ENCODE assay signal across 8 cellular contexts in genomic region chr7:83162402-83163256, GRCh38. TPM values are rescaled to one million over a fixed set of nuclear protein-coding genes. Genes with fewer than 3 reads are reported as not detected.
DNase-seq lines count a peak whose midpoint lies in the region; ATAC-seq and TF ChIP-seq lines count a peak whose summit lies in the region.

PCLO (minus strand) TSS chr7:83162884; CDS start chr7:83162592, 292 bp downstream.

- intact Hi-C loops in Right ventricle myocardium inferior (cut with DNase I) = no loop called here
- intact Hi-C loops in upper lobe of right lung (cut with DNase I) = no loop called here

- H3K4me1 ChIP-seq in upper lobe of right lung = no peaks in the 10 kb centered on the region

- peaks cover 4% of the 10 kb centered on the region for H3K27me3 ChIP-seq in upper lobe of right lung

- peaks cover 11% of the 10 kb centered on the region for H3K4me1 Mint-ChIP-seq in osteocyte (ENCODE audit: unreplicated experiment)

- peak within 1 kb of the TSS; percentile 78 for H3K4me3 Mint-ChIP-seq in osteocyte (ENCODE audit: unreplicated experiment)

- H3K27ac ChIP-seq in upper lobe of right lung = peak within 1 kb of the TSS; percentile 77

- ATAC-seq in GM21723 (IDR thresholded peaks at IDR 0.05; ENCODE audit: unreplicated experiment) (peak; percentile 94), Right ventricle myocardium inferior (peak; percentile 93), upper lobe of right lung (peak; percentile 99)
- peak; percentile 58 to 96 for ATAC-seq in activated naive CD4-positive, alpha-beta T cell treated with anti-CD3 and anti-CD28 coated beads, Interleukin-2, amount 50 U/mL, for 72 hours

- peaks cover 21% of the 10 kb centered on the region for H3K27me3 Mint-ChIP-seq in osteocyte (ENCODE audit: unreplicated experiment)

- H3K9me3 Mint-ChIP-seq in activated naive CD4-positive, alpha-beta T cell treated with anti-CD3 and anti-CD28 coated beads, Interleukin-2, amount 50 U/mL, for 72 hours = peaks cover 0 to 4% of the 10 kb centered on the region in 2 donors
- H3K9me3 Mint-ChIP-seq in osteocyte (ENCODE audit: unreplicated experiment) = no peaks in the 10 kb centered on the region

- no peak within 1 kb of the TSS for H3K27ac Mint-ChIP-seq in activated naive CD4-positive, alpha-beta T cell treated with anti-CD3 and anti-CD28 coated beads, Interleukin-2, amount 50 U/mL, for 72 hours
- H3K27ac Mint-ChIP-seq in osteocyte (ENCODE audit: unreplicated experiment) = peak within 1 kb of the TSS; percentile 66

- peaks cover 0 to 5% of the 10 kb centered on the region in 2 donors for H3K36me3 Mint-ChIP-seq in activated naive CD4-positive, alpha-beta T cell treated with anti-CD3 and anti-CD28 coated beads, Interleukin-2, amount 50 U/mL, for 72 hours
- H3K36me3 Mint-ChIP-seq in osteocyte (ENCODE audit: unreplicated experiment) = no peaks in the 10 kb centered on the region

- TF ChIP-seq EP300 in Ishikawa (IDR thresholded peaks at IDR 0.05; ENCODE audit: borderline replicate concordance) = no peak; the same call in 1 of the 2 replicates

- no peaks in the 10 kb centered on the region for H3K36me3 ChIP-seq in upper lobe of right lung

- H3K9me3 ChIP-seq in upper lobe of right lung = no peaks in the 10 kb centered on the region

- peak within 1 kb of the TSS; percentile 53 for H3K4me3 ChIP-seq in upper lobe of right lung

- no peak for TF ChIP-seq RAD21 in Ishikawa (IDR thresholded peaks at IDR 0.05; ENCODE audit: low read depth)

- DNase-seq in DMS 273 treated with DMSO at 0.1 percent for 48 hours (lab: John Stamatoyannopoulos, UW) (peak; percentile 92), Right ventricle myocardium inferior (ENCODE audit: missing footprints) (peak; percentile 78), osteocyte (ENCODE audit: extremely low spot score, unreplicated experiment) (peak; percentile 92), upper lobe of right lung (peak; percentile 94)
- DNase-seq in activated naive CD4-positive, alpha-beta T cell treated with anti-CD3 and anti-CD28 coated beads, Interleukin-2, amount 50 U/mL, for 72 hours (ENCODE audit: low spot score in 2 of 2) = peak; percentile 48 to 55

- TF ChIP-seq CTCF in osteocyte (IDR thresholded peaks at IDR 0.05) = no peak
- no peak for TF ChIP-seq CTCF in upper lobe of right lung (IDR thresholded peaks at IDR 0.05)

TF ChIP-seq in Ishikawa, 13 proteins besides CTCF, POLR2A, EP300 and RAD21 (continues in another document):
- TF ChIP-seq FOXM1 (IDR thresholded peaks at IDR 0.05; ENCODE audit: borderline replicate concordance, low read depth) (0 out of 2 replicates have a peak, but pooled peaks have one; percentile 27), TCF12 (IDR thresholded peaks at IDR 0.05; ENCODE audit: low read depth) (peak; percentile 39; the same call in 1 of the 2 replicates), CREB1 (IDR thresholded peaks at IDR 0.05; ENCODE audit: low read depth) (no peak), NFIC (IDR thresholded peaks at IDR 0.05) (0 out of 2 replicates have a peak, but pooled peaks have one; percentile 9), ZBTB7A (IDR thresholded peaks at IDR 0.05; ENCODE audit: low read depth) (peak; percentile 38; the same call in 1 of the 2 replicates), CEBPB (IDR thresholded peaks at IDR 0.05) (no peak), EGR1 (IDR thresholded peaks at IDR 0.05) (peak; percentile 76), TEAD4 (IDR thresholded peaks at IDR 0.05) (peak; percentile 39; the same call in 1 of the 2 replicates)
- TF ChIP-seq, protein P1, sequence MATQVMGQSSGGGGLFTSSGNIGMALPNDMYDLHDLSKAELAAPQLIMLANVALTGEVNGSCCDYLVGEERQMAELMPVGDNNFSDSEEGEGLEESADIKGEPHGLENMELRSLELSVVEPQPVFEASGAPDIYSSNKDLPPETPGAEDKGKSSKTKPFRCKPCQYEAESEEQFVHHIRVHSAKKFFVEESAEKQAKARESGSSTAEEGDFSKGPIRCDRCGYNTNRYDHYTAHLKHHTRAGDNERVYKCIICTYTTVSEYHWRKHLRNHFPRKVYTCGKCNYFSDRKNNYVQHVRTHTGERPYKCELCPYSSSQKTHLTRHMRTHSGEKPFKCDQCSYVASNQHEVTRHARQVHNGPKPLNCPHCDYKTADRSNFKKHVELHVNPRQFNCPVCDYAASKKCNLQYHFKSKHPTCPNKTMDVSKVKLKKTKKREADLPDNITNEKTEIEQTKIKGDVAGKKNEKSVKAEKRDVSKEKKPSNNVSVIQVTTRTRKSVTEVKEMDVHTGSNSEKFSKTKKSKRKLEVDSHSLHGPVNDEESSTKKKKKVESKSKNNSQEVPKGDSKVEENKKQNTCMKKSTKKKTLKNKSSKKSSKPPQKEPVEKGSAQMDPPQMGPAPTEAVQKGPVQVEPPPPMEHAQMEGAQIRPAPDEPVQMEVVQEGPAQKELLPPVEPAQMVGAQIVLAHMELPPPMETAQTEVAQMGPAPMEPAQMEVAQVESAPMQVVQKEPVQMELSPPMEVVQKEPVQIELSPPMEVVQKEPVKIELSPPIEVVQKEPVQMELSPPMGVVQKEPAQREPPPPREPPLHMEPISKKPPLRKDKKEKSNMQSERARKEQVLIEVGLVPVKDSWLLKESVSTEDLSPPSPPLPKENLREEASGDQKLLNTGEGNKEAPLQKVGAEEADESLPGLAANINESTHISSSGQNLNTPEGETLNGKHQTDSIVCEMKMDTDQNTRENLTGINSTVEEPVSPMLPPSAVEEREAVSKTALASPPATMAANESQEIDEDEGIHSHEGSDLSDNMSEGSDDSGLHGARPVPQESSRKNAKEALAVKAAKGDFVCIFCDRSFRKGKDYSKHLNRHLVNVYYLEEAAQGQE (IDR thresholded peaks at IDR 0.05; ENCODE audit: low read depth) = peak; percentile 88
- TF ChIP-seq, protein P2, sequence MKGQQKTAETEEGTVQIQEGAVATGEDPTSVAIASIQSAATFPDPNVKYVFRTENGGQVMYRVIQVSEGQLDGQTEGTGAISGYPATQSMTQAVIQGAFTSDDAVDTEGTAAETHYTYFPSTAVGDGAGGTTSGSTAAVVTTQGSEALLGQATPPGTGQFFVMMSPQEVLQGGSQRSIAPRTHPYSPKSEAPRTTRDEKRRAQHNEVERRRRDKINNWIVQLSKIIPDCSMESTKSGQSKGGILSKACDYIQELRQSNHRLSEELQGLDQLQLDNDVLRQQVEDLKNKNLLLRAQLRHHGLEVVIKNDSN (IDR thresholded peaks at IDR 0.05) = peak; percentile 84

TF ChIP-seq in PFSK-1, 5 proteins besides CTCF, POLR2A, EP300 and RAD21:
- no peak for TF ChIP-seq SIN3A (IDR thresholded peaks at IDR 0.05; ENCODE audit: borderline replicate concordance, insufficient read depth, low read length)
- TF ChIP-seq, protein P1 (IDR thresholded peaks at IDR 0.05; ENCODE audit: insufficient read depth in 1 of 2, low read depth in 2 of 2, low read length in 2 of 2) = peak; percentile 78 to 87
- TF ChIP-seq FOXP2 (optimal IDR thresholded peaks at IDR 0.05; ENCODE audit: borderline replicate concordance, extremely low read depth, extremely low read length, insufficient read depth) = no peak
- TF ChIP-seq TAF1 (IDR thresholded peaks at IDR 0.05; ENCODE audit: borderline replicate concordance, insufficient read depth, low read length) = no peak

RNA-seq across cellular contexts. Expression of gene PCLO, which starts in this region (rescaled TPM):
- polyA plus RNA-seq in PFSK-1 (2012; ENCODE audit: insufficient read length, low read depth) = not detected
- under 1 TPM in 1 of 2 donors, not detected in 1; 0.02 TPM for total RNA-seq in activated naive CD4-positive, alpha-beta T cell treated with anti-CD3 and anti-CD28 coated beads, Interleukin-2, amount 50 U/mL, for 72 hours
- 1.7 TPM for total RNA-seq in Right ventricle myocardium inferior
- 0.71 and 1.4 TPM in 2 replicates for total RNA-seq in osteocyte
- total RNA-seq in upper lobe of right lung = 5.3 TPM

Comparison
In these comparisons a context has a peak if more than half of its experiments do, and no peak if none do; other contexts are left out.
1. Peak in every context shown above with its lines: DNase-seq, ATAC-seq, H3K4me3 ChIP-seq and H3K27ac ChIP-seq.
2. Peak in DNase-seq and ATAC-seq in activated naive CD4-positive, alpha-beta T cell treated with anti-CD3 and anti-CD28 coated beads, Interleukin-2, amount 50 U/mL, for 72 hours; RNA of the gene not detected or under 1 TPM.